ENCODE assay signal across 1 cellular context in the genomic region with DNA sequence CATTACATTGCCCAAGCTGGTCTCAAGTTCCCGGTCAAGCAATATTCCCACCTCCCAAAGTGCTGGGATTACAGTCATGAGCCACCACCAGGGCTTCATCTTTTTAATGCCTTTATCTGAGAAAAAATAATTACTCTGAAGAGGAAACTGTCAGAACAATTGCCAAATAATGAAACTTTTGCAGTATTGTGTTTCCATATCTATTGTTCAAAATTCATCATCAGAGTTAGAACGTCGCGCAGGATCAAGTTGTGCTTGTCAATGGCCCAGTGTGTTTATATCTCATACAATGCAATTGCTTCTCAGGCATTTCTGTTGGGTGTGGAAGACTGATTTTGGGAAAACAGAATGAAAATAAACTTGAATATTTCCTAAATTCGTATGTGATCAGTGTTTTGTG.
TF ChIP-seq lines count a peak whose summit lies in the region.

No MANE protein-coding gene starts in this region.

TF ChIP-seq in HepG2, 621 proteins besides CTCF, POLR2A, EP300 and RAD21 (continued from another document):
- TF ChIP-seq, protein P1, sequence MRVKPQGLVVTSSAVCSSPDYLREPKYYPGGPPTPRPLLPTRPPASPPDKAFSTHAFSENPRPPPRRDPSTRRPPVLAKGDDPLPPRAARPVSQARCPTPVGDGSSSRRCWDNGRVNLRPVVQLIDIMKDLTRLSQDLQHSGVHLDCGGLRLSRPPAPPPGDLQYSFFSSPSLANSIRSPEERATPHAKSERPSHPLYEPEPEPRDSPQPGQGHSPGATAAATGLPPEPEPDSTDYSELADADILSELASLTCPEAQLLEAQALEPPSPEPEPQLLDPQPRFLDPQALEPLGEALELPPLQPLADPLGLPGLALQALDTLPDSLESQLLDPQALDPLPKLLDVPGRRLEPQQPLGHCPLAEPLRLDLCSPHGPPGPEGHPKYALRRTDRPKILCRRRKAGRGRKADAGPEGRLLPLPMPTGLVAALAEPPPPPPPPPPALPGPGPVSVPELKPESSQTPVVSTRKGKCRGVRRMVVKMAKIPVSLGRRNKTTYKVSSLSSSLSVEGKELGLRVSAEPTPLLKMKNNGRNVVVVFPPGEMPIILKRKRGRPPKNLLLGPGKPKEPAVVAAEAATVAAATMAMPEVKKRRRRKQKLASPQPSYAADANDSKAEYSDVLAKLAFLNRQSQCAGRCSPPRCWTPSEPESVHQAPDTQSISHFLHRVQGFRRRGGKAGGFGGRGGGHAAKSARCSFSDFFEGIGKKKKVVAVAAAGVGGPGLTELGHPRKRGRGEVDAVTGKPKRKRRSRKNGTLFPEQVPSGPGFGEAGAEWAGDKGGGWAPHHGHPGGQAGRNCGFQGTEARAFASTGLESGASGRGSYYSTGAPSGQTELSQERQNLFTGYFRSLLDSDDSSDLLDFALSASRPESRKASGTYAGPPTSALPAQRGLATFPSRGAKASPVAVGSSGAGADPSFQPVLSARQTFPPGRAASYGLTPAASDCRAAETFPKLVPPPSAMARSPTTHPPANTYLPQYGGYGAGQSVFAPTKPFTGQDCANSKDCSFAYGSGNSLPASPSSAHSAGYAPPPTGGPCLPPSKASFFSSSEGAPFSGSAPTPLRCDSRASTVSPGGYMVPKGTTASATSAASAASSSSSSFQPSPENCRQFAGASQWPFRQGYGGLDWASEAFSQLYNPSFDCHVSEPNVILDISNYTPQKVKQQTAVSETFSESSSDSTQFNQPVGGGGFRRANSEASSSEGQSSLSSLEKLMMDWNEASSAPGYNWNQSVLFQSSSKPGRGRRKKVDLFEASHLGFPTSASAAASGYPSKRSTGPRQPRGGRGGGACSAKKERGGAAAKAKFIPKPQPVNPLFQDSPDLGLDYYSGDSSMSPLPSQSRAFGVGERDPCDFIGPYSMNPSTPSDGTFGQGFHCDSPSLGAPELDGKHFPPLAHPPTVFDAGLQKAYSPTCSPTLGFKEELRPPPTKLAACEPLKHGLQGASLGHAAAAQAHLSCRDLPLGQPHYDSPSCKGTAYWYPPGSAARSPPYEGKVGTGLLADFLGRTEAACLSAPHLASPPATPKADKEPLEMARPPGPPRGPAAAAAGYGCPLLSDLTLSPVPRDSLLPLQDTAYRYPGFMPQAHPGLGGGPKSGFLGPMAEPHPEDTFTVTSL (CRISPR knock-in tag; IDR thresholded peaks at IDR 0.05; ENCODE audit: borderline replicate concordance): no peak
- TF ChIP-seq, protein P2, sequence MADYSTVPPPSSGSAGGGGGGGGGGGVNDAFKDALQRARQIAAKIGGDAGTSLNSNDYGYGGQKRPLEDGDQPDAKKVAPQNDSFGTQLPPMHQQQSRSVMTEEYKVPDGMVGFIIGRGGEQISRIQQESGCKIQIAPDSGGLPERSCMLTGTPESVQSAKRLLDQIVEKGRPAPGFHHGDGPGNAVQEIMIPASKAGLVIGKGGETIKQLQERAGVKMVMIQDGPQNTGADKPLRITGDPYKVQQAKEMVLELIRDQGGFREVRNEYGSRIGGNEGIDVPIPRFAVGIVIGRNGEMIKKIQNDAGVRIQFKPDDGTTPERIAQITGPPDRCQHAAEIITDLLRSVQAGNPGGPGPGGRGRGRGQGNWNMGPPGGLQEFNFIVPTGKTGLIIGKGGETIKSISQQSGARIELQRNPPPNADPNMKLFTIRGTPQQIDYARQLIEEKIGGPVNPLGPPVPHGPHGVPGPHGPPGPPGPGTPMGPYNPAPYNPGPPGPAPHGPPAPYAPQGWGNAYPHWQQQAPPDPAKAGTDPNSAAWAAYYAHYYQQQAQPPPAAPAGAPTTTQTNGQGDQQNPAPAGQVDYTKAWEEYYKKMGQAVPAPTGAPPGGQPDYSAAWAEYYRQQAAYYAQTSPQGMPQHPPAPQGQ (CRISPR knock-in tag; IDR thresholded peaks at IDR 0.05; ENCODE audit: borderline replicate concordance): no peak
- TF ChIP-seq ZMYM2 (CRISPR knock-in tag; IDR thresholded peaks at IDR 0.05): no peak
- no peak for TF ChIP-seq RXRA (CRISPR knock-in tag; IDR thresholded peaks at IDR 0.05)
- no peak for TF ChIP-seq ZSCAN25 (CRISPR knock-in tag; IDR thresholded peaks at IDR 0.05)
- TF ChIP-seq NCOA5 (CRISPR knock-in tag; IDR thresholded peaks at IDR 0.05): no peak
- TF ChIP-seq, protein P3, sequence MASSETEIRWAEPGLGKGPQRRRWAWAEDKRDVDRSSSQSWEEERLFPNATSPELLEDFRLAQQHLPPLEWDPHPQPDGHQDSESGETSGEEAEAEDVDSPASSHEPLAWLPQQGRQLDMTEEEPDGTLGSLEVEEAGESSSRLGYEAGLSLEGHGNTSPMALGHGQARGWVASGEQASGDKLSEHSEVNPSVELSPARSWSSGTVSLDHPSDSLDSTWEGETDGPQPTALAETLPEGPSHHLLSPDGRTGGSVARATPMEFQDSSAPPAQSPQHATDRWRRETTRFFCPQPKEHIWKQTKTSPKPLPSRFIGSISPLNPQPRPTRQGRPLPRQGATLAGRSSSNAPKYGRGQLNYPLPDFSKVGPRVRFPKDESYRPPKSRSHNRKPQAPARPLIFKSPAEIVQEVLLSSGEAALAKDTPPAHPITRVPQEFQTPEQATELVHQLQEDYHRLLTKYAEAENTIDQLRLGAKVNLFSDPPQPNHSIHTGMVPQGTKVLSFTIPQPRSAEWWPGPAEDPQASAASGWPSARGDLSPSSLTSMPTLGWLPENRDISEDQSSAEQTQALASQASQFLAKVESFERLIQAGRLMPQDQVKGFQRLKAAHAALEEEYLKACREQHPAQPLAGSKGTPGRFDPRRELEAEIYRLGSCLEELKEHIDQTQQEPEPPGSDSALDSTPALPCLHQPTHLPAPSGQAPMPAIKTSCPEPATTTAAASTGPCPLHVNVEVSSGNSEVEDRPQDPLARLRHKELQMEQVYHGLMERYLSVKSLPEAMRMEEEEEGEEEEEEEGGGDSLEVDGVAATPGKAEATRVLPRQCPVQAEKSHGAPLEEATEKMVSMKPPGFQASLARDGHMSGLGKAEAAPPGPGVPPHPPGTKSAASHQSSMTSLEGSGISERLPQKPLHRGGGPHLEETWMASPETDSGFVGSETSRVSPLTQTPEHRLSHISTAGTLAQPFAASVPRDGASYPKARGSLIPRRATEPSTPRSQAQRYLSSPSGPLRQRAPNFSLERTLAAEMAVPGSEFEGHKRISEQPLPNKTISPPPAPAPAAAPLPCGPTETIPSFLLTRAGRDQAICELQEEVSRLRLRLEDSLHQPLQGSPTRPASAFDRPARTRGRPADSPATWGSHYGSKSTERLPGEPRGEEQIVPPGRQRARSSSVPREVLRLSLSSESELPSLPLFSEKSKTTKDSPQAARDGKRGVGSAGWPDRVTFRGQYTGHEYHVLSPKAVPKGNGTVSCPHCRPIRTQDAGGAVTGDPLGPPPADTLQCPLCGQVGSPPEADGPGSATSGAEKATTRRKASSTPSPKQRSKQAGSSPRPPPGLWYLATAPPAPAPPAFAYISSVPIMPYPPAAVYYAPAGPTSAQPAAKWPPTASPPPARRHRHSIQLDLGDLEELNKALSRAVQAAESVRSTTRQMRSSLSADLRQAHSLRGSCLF (CRISPR knock-in tag; IDR thresholded peaks at IDR 0.05; ENCODE audit: borderline replicate concordance): no peak
- no peak for TF ChIP-seq ZNF383 (CRISPR knock-in tag; IDR thresholded peaks at IDR 0.05; ENCODE audit: borderline replicate concordance)
- TF ChIP-seq ZNF629 (CRISPR knock-in tag; conservative IDR thresholded peaks at IDR 0.05): no peak
- no peak for TF ChIP-seq TCF12 (IDR thresholded peaks at IDR 0.05)
- TF ChIP-seq TCF12 (CRISPR knock-in tag; IDR thresholded peaks at IDR 0.05): no peak
- TF ChIP-seq SETDB1 (CRISPR knock-in tag; IDR thresholded peaks at IDR 0.05; ENCODE audit: borderline replicate concordance): no peak
- TF ChIP-seq HHEX (CRISPR knock-in tag; IDR thresholded peaks at IDR 0.05): no peak
- TF ChIP-seq SIN3B (IDR thresholded peaks at IDR 0.05; ENCODE audit: low read length): no peak
- no peak for TF ChIP-seq PLRG1 (conservative IDR thresholded peaks at IDR 0.05)
- TF ChIP-seq ZNF775 (CRISPR knock-in tag; IDR thresholded peaks at IDR 0.05; ENCODE audit: borderline replicate concordance): no peak
- TF ChIP-seq ZBED4 (CRISPR knock-in tag; IDR thresholded peaks at IDR 0.05; ENCODE audit: borderline replicate concordance): no peak
- TF ChIP-seq ZNF232 (CRISPR knock-in tag; IDR thresholded peaks at IDR 0.05; ENCODE audit: borderline replicate concordance): no peak
- TF ChIP-seq ZEB1 (IDR thresholded peaks at IDR 0.05; ENCODE audit: insufficient replicate concordance, low read depth): no peak
TF ChIP-seq in HepG2: peak in this region for 0.
